8 cellular contexts compared by ENCODE assay signal in genomic region chr13:23384111-23384510, GRCh38. TPM values are rescaled to one million over a fixed set of nuclear protein-coding genes. Genes with fewer than 3 reads are reported as not detected.
A peak's percentile ranks its signal among the peaks of the same experiment; 100 is the strongest.
DNase-seq lines count a peak whose midpoint lies in the region; ATAC-seq lines count a peak whose summit lies in the region.

No MANE protein-coding gene starts in this region.

- no peak overlapping the region for H3K4me3 Mint-ChIP-seq in activated CD4-positive, alpha-beta memory T cell treated with anti-CD3 and anti-CD28 coated beads for 36 hours
- no peak overlapping the region for H3K4me3 Mint-ChIP-seq in activated CD4-positive, alpha-beta memory T cell treated with anti-CD3 and anti-CD28 coated beads, Interleukin-2, amount 10 ng/mL, durations not matched to agents 7 days and 5 days

- H3K4me1 Mint-ChIP-seq in activated CD4-positive, alpha-beta memory T cell treated with anti-CD3 and anti-CD28 coated beads for 36 hours (ENCODE audit: low read depth) = peaks cover 46% of the 10 kb centered on the region
- H3K4me1 Mint-ChIP-seq in activated CD4-positive, alpha-beta memory T cell treated with anti-CD3 and anti-CD28 coated beads, Interleukin-2, amount 10 ng/mL, durations not matched to agents 7 days and 5 days = peaks cover 38% of the 10 kb centered on the region

- CTCF ChIA-PET in activated CD4-positive, alpha-beta memory T cell treated with anti-CD3 and anti-CD28 coated beads for 36 hours (lab: Charles Lee) = no interaction called here
- CTCF ChIA-PET in activated CD4-positive, alpha-beta memory T cell treated with anti-CD3 and anti-CD28 coated beads, Interleukin-2, amount 10 ng/mL, durations not matched to agents 7 days and 5 days (lab: Charles Lee) = no interaction called here

- intact Hi-C loops in activated CD4-positive, alpha-beta memory T cell treated with anti-CD3 and anti-CD28 coated beads for 36 hours (cut with micrococcal nuclease) = loop anchor here (2.0 kb wide), 1 partner anchor 579 kb away; no protein-coding TSS in a partner anchor

- H3K36me3 ChIP-seq in SJSA1 = no peaks in the 10 kb centered on the region

- no peaks in the 10 kb centered on the region for H3K9me3 Mint-ChIP-seq in activated CD4-positive, alpha-beta memory T cell treated with anti-CD3 and anti-CD28 coated beads for 36 hours
- no peaks in the 10 kb centered on the region for H3K9me3 Mint-ChIP-seq in activated CD4-positive, alpha-beta memory T cell treated with anti-CD3 and anti-CD28 coated beads, Interleukin-2, amount 10 ng/mL, durations not matched to agents 7 days and 5 days

- POLR2A ChIA-PET in activated CD4-positive, alpha-beta memory T cell treated with anti-CD3 and anti-CD28 coated beads for 36 hours (lab: Charles Lee) = no interaction called here
- POLR2A ChIA-PET in activated CD4-positive, alpha-beta memory T cell treated with anti-CD3 and anti-CD28 coated beads, Interleukin-2, amount 10 ng/mL, durations not matched to agents 7 days and 5 days (lab: Charles Lee) = no interaction called here

- peak overlapping the region; percentile 35 for H3K27ac ChIP-seq in SJSA1

- H3K27me3 ChIP-seq in SJSA1 (replicated peaks) = no peaks in the 10 kb centered on the region

- ATAC-seq in HG02759 (IDR thresholded peaks at IDR 0.05; ENCODE audit: unreplicated experiment) = peak; percentile 93

- H3K4me1 ChIP-seq in SJSA1 (replicated peaks) = peaks cover 42% of the 10 kb centered on the region

- in situ Hi-C loops in KBM-7 (cut with MboI; ENCODE audit: low pct_unique_long_range_greater_than_20kb, low sequenced_read_pairs) = no loop called here

- no peaks in the 10 kb centered on the region for H3K36me3 Mint-ChIP-seq in activated CD4-positive, alpha-beta memory T cell treated with anti-CD3 and anti-CD28 coated beads for 36 hours
- no peaks in the 10 kb centered on the region for H3K36me3 Mint-ChIP-seq in activated CD4-positive, alpha-beta memory T cell treated with anti-CD3 and anti-CD28 coated beads, Interleukin-2, amount 10 ng/mL, durations not matched to agents 7 days and 5 days (ENCODE audit: low read depth)

- peak; percentile 50 for DNase-seq in activated CD4-positive, alpha-beta memory T cell treated with anti-CD3 and anti-CD28 coated beads for 36 hours
- no peak for DNase-seq in activated CD4-positive, alpha-beta memory T cell treated with anti-CD3 and anti-CD28 coated beads, Interleukin-2, amount 10 ng/mL, durations not matched to agents 7 days and 5 days
- DNase-seq in SJSA1 (ENCODE audit: low read depth in 1 of 2, low spot score in 2 of 2) (peak in 1 of 2 experiments; percentile 16), iPS-NIHi11 (ENCODE audit: low spot score) (no peak), midbrain (lab: John Stamatoyannopoulos, UW) (no peak), KBM-7 (no peak)
- peak; percentile 6 for DNase-seq in stimulated activated CD4-positive, alpha-beta T cell treated with anti-CD3 and anti-CD28 coated beads, Interleukin-2, amount 100 ng/mL, for 4 hours (ENCODE audit: low read depth)

- no peak overlapping the region for H3K27ac Mint-ChIP-seq in activated CD4-positive, alpha-beta memory T cell treated with anti-CD3 and anti-CD28 coated beads for 36 hours
- H3K27ac Mint-ChIP-seq in activated CD4-positive, alpha-beta memory T cell treated with anti-CD3 and anti-CD28 coated beads, Interleukin-2, amount 10 ng/mL, durations not matched to agents 7 days and 5 days = no peak overlapping the region

- H3K4me3 ChIP-seq in SJSA1 = no peak overlapping the region

- H3K27me3 Mint-ChIP-seq in activated CD4-positive, alpha-beta memory T cell treated with anti-CD3 and anti-CD28 coated beads for 36 hours = peaks cover 4% of the 10 kb centered on the region
- H3K27me3 Mint-ChIP-seq in activated CD4-positive, alpha-beta memory T cell treated with anti-CD3 and anti-CD28 coated beads, Interleukin-2, amount 10 ng/mL, durations not matched to agents 7 days and 5 days = peaks cover 12% of the 10 kb centered on the region

- no peaks in the 10 kb centered on the region for H3K9me3 ChIP-seq in SJSA1 (replicated peaks)

RNA-seq across cellular contexts. Expression of gene SACS, which starts 49.4 kb away (rescaled TPM):
- 10 to 100 TPM; 32.4 to 33.5 TPM for total RNA-seq in activated CD4-positive, alpha-beta memory T cell treated with anti-CD3 and anti-CD28 coated beads for 36 hours
- total RNA-seq in activated CD4-positive, alpha-beta memory T cell treated with anti-CD3 and anti-CD28 coated beads, Interleukin-2, amount 10 ng/mL, durations not matched to agents 7 days and 5 days = 10 to 100 TPM; 17.7 to 20.8 TPM
- 24.2 and 31.9 TPM in 2 replicates for total RNA-seq in SJSA1 (2014; rRNA removed; shearing (Covaris generic))

Comparison
In these comparisons a context has a peak if more than half of its experiments do, and no peak if none do; other contexts are left out.
1. DNase-seq: peak in activated CD4-positive, alpha-beta memory T cell treated with anti-CD3 and anti-CD28 coated beads for 36 hours (single experiment) and stimulated activated CD4-positive, alpha-beta T cell treated with anti-CD3 and anti-CD28 coated beads, Interleukin-2, amount 100 ng/mL, for 4 hours (single experiment); none in activated CD4-positive, alpha-beta memory T cell treated with anti-CD3 and anti-CD28 coated beads, Interleukin-2, amount 10 ng/mL, durations not matched to agents 7 days and 5 days (single experiment), iPS-NIHi11 (single experiment), midbrain (single experiment) and KBM-7 (single experiment).